8 cellular contexts compared by ENCODE assay signal in the genomic region with DNA sequence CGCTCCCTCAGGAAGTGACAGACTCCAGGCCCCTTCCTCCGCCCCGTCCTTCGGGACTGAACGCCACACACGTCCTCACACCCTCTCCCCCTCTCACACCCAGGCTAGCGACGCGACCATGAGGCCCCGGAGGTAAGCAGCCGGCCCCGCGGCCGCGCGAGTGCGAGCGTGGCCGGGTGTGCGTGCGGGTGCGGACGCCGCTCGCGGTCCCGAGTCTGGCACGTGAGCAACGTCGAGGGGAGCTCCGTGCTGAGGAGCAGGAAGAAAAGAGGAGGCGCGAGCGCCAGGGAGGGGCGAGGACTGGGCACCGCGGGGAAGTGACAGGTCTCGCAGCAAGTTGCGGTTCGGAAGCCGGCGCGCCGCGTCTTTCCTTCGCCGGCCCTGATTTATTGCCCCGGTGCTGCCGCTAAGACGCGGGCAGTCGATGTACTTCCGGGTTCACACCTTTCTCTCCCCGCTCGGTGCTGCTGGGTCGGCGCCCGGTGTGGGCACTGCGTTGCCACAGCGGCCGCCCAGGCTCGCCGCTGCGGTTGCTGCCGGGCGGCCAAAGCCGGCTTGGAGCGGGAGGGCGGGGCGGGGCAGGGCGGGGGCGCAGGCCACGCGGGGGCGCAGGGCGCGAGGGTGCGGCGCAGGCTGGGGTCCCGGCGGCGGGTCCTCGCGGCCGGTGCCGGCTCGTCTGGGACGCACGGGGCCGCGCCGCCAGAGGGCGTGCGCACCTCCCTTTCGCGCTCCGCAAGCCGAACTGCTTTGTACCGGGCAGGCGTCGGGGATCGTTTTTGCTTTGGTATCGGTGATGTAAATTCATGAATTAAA. TPM values are rescaled to one million over a fixed set of nuclear protein-coding genes. Genes with fewer than 3 reads are reported as not detected.
DNase-seq lines count a peak whose midpoint lies in the region; ATAC-seq, FAIRE-seq and TF ChIP-seq lines count a peak whose summit lies in the region.

No MANE protein-coding gene starts in this region.

- peak overlapping the region; percentile 66 for H3K4me3 Mint-ChIP-seq in T-helper 1 cell treated with Interleukin-12 subunit alpha and Interleukin-12 subunit beta and Interleukin-4 antibody, amounts not matched to agents 30 μg/mL and 1 μg/mL, for 36 hours

- ATAC-seq in GM21737 (IDR thresholded peaks at IDR 0.05; ENCODE audit: unreplicated experiment) (peak; percentile 65), omental fat pad (ENCODE audit: low FRiP score) (no peak), HG03045 (IDR thresholded peaks at IDR 0.05; ENCODE audit: unreplicated experiment) (no peak)

- FAIRE-seq in D721Med (lab: Jason Lieb, UNC): no peak

- intact Hi-C loops in colonic mucosa (cut with DNase I) (no loop called here), lower leg skin (cut with DNase I; ENCODE audit: low total_unique reads) (no loop called here)

- H3K27ac Mint-ChIP-seq in T-helper 1 cell treated with Interleukin-12 subunit alpha and Interleukin-12 subunit beta and Interleukin-4 antibody, amounts not matched to agents 30 μg/mL and 1 μg/mL, for 36 hours: no peak overlapping the region

- WGBS in lower leg skin, 2 donors: 5 to 7% methylated on average over 53 to 82 of the region's 103 CpGs

- peaks cover 12% of the 10 kb centered on the region for H3K27me3 ChIP-seq in colonic mucosa

- TF ChIP-seq POLR2A in lower leg skin (IDR thresholded peaks at IDR 0.05): no peak

- H3K9me3 Mint-ChIP-seq in T-helper 1 cell treated with Interleukin-12 subunit alpha and Interleukin-12 subunit beta and Interleukin-4 antibody, amounts not matched to agents 30 μg/mL and 1 μg/mL, for 36 hours: no peaks in the 10 kb centered on the region

- H3K4me3 ChIP-seq in colonic mucosa (peak overlapping the region; percentile 3), lower leg skin (ENCODE audit: low read depth, poor library complexity, severe bottlenecking) (peak overlapping the region; percentile 12)

- TF ChIP-seq CTCF in D721Med (IDR thresholded peaks at IDR 0.05; ENCODE audit: insufficient read depth, missing control alignments) (peak; percentile 59), colonic mucosa (IDR thresholded peaks at IDR 0.05) (no peak), lower leg skin (IDR thresholded peaks at IDR 0.05) (no peak), omental fat pad (IDR thresholded peaks at IDR 0.05) (no peak)

- no peaks in the 10 kb centered on the region for H3K36me3 ChIP-seq in colonic mucosa

- no peaks in the 10 kb centered on the region for H3K36me3 Mint-ChIP-seq in T-helper 1 cell treated with Interleukin-12 subunit alpha and Interleukin-12 subunit beta and Interleukin-4 antibody, amounts not matched to agents 30 μg/mL and 1 μg/mL, for 36 hours (ENCODE audit: low read depth)

- H3K9me3 ChIP-seq in colonic mucosa: no peaks in the 10 kb centered on the region

- H3K27me3 Mint-ChIP-seq in T-helper 1 cell treated with Interleukin-12 subunit alpha and Interleukin-12 subunit beta and Interleukin-4 antibody, amounts not matched to agents 30 μg/mL and 1 μg/mL, for 36 hours (ENCODE audit: low read depth): peaks cover 45% of the 10 kb centered on the region

- H3K4me1 Mint-ChIP-seq in T-helper 1 cell treated with Interleukin-12 subunit alpha and Interleukin-12 subunit beta and Interleukin-4 antibody, amounts not matched to agents 30 μg/mL and 1 μg/mL, for 36 hours (ENCODE audit: low read depth): peaks cover 5% of the 10 kb centered on the region

- H3K27ac ChIP-seq in colonic mucosa: no peak overlapping the region

- no peak overlapping the region for H3K9ac ChIP-seq in colonic mucosa (ENCODE audit: low read depth in 2 of 2, low read length in 2 of 2)

- DNase-seq in D721Med (ENCODE audit: insufficient read length, low spot score) (no peak), colonic mucosa (peak; percentile 29), lower leg skin (ENCODE audit: low spot score in 2 of 2) (no peak), omental fat pad (ENCODE audit: low spot score) (no peak)
- peak; percentile 4 for DNase-seq in stimulated activated CD8-positive, alpha-beta memory T cell treated with anti-CD3 and anti-CD28 coated beads, Interleukin-4, amount 100 ng/mL, for 24 hours (ENCODE audit: low read depth)

- no peaks in the 10 kb centered on the region for H3K4me1 ChIP-seq in colonic mucosa

RNA-seq across cellular contexts. Expression of gene LIN28B, which starts 15.8 kb away (rescaled TPM):
- total RNA-seq in colonic mucosa (under 1 TPM in 1 of 2 donors, not detected in 1; 0.12 TPM), lower leg skin (not detected), omental fat pad (not detected)

Comparison
In these comparisons a context has a peak if more than half of its experiments do, and no peak if none do; other contexts are left out.
1. DNase-seq: peak in colonic mucosa (single experiment) and stimulated activated CD8-positive, alpha-beta memory T cell treated with anti-CD3 and anti-CD28 coated beads, Interleukin-4, amount 100 ng/mL, for 24 hours (single experiment); none in D721Med (single experiment), lower leg skin (0 of 2) and omental fat pad (single experiment).